In the genomic region with DNA sequence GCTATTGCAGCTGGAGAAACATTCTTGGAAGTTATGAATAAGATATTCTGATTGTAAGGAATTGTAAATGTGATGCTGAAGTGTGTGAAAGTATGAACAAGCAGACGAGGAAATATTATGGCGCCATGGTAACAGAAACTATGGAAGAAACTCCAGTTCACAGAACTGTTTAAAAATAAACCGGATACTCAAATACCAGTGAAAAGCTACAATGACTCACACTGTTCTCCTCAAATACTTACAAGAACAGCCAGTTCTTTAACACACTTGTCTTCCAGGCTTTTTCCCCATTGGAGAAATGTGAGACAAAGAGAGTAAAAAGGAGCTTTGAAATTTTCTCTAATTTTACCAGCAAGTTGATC, we compare ENCODE assay signal across 8 cellular contexts.
DNase-seq lines count a peak whose midpoint lies in the region; ATAC-seq, FAIRE-seq and TF ChIP-seq lines count a peak whose summit lies in the region.

No MANE protein-coding gene starts in this region.

- ATAC-seq in HG03520 (IDR thresholded peaks at IDR 0.05; ENCODE audit: unreplicated experiment) (no peak), HG03196 (IDR thresholded peaks at IDR 0.05; ENCODE audit: unreplicated experiment) (no peak)

- peak overlapping the region; percentile 30 for H3K4me3 ChIP-seq in brain microvascular endothelial cell (ENCODE audit: low read depth, low read length)

- H3K27me3 ChIP-seq in brain microvascular endothelial cell (replicated peaks): no peaks in the 10 kb centered on the region

- DNase-seq in AG08396 (ENCODE audit: low spot score) (peak; percentile 72), HTR-8/SVneo (ENCODE audit: insufficient read length, low spot score) (peak; percentile 21), brain microvascular endothelial cell (peak; percentile 93), left kidney (ENCODE audit: low read depth, low spot score) (peak; percentile 36), D721Med (ENCODE audit: insufficient read length, low spot score) (no peak)

- TF ChIP-seq CTCF in brain microvascular endothelial cell (IDR thresholded peaks at IDR 0.05; ENCODE audit: low read depth, low read length, missing control alignments) (no peak), D721Med (IDR thresholded peaks at IDR 0.05; ENCODE audit: insufficient read depth, missing control alignments) (no peak)

- H3K27ac ChIP-seq in brain microvascular endothelial cell (peak overlapping the region; percentile 97), temporal lobe (ENCODE audit: low read depth, low read length) (peak overlapping the region; percentile 99)

- in situ Hi-C loops in brain microvascular endothelial cell (cut with HindIII; ENCODE audit: low pct_ligation_motif_present, low sequenced_read_pairs): no loop called here

- FAIRE-seq in HTR-8/SVneo (lab: Jason Lieb, UNC): no peak
- no peak for FAIRE-seq in D721Med (lab: Jason Lieb, UNC)

- H3K36me3 ChIP-seq in brain microvascular endothelial cell (replicated peaks): no peaks in the 10 kb centered on the region
